In genomic region chr10:74058658-74059057, GRCh38 we compare ENCODE assay signal across 8 cellular contexts.
DNase-seq lines count a peak whose midpoint lies in the region; ATAC-seq and TF ChIP-seq lines count a peak whose summit lies in the region.

No MANE protein-coding gene starts in this region.

- H3K27ac ChIP-seq in hepatocyte: peak overlapping the region; percentile 35
- H3K27ac ChIP-seq in GM23248: no peak overlapping the region

- H3K4me1 ChIP-seq in BE2C (no peaks in the 10 kb centered on the region), hepatocyte (ENCODE audit: insufficient read depth) (peaks cover 17% of the 10 kb centered on the region), GM23248 (ENCODE audit: insufficient read depth) (peaks cover 47% of the 10 kb centered on the region)

- H3K9ac ChIP-seq in GM23248: no peak overlapping the region

- DNase-seq in BE2C (no peak), GM12864 (ENCODE audit: low read depth) (no peak), OCI-M1 (lab: John Stamatoyannopoulos, UW) (peak; percentile 65), hepatocyte (ENCODE audit: low spot score) (peak; percentile 59), GM23248 (no peak), 8988T (no peak)

- WGBS in hepatocyte (ENCODE audit: low lambda C conversion rate, missing lambda C conversion rate): 67% methylated on average over 7 of the region's 7 CpGs
- 85 to 90% methylated on average over 7 of the region's 7 CpGs for WGBS in GM23248 (ENCODE audit: low coverage in 1 of 2, low lambda C conversion rate in 2 of 2, missing lambda C conversion rate in 2 of 2), 2 experiments

- H3K27me3 ChIP-seq in BE2C (no peaks in the 10 kb centered on the region), hepatocyte (no peaks in the 10 kb centered on the region), GM23248 (replicated peaks; ENCODE audit: insufficient read depth) (no peaks in the 10 kb centered on the region)

- H3K9me3 ChIP-seq in BE2C (no peaks in the 10 kb centered on the region), hepatocyte (ENCODE audit: low read depth) (peaks cover 4% of the 10 kb centered on the region), GM23248 (ENCODE audit: low read depth) (no peaks in the 10 kb centered on the region)

- H3K79me2 ChIP-seq in hepatocyte (peaks cover 82% of the 10 kb centered on the region), GM23248 (ENCODE audit: insufficient read depth) (peaks cover 100% of the 10 kb centered on the region)

- peaks cover 67% of the 10 kb centered on the region for H3F3A ChIP-seq in GM23248 (ENCODE audit: insufficient read depth)

- H3K4me3 ChIP-seq in BE2C (ENCODE audit: low read depth, low read length) (no peak overlapping the region), GM12864 (ENCODE audit: low read depth, low read length) (no peak overlapping the region), hepatocyte (no peak overlapping the region), GM23248 (no peak overlapping the region)

- no peaks in the 10 kb centered on the region for H4K20me1 ChIP-seq in hepatocyte (ENCODE audit: insufficient read depth, poor library complexity, severe bottlenecking)
- H4K20me1 ChIP-seq in GM23248 (ENCODE audit: insufficient read depth): no peaks in the 10 kb centered on the region

- TF ChIP-seq CTCF in BE2C (IDR thresholded peaks at IDR 0.05; ENCODE audit: low read depth, low read length): 0 out of 2 replicates have a peak, but pooled peaks have one; percentile 13
- TF ChIP-seq CTCF in GM12864 (IDR thresholded peaks at IDR 0.05; ENCODE audit: low read depth, low read length, missing control alignments): peak; percentile 35
- peak; percentile 48 for TF ChIP-seq CTCF in hepatocyte (IDR thresholded peaks at IDR 0.05; ENCODE audit: poor library complexity)

- no peaks in the 10 kb centered on the region for H3K36me3 ChIP-seq in BE2C
- no peaks in the 10 kb centered on the region for H3K36me3 ChIP-seq in hepatocyte (replicated peaks; ENCODE audit: insufficient read depth, low read depth)
- H3K36me3 ChIP-seq in GM23248 (ENCODE audit: low read depth): peaks cover 14% of the 10 kb centered on the region

- H2AFZ ChIP-seq in hepatocyte (no peak overlapping the region), GM23248 (no peak overlapping the region)

- in situ Hi-C loops in GM23248 (cut with MboI): no loop called here

- ATAC-seq in GM18498 (IDR thresholded peaks at IDR 0.05; ENCODE audit: unreplicated experiment): no peak
- ATAC-seq in HG03045 (IDR thresholded peaks at IDR 0.05; ENCODE audit: unreplicated experiment): no peak

- H3K9me2 ChIP-seq in hepatocyte (replicated peaks; ENCODE audit: insufficient read depth): no peaks in the 10 kb centered on the region
- H3K9me2 ChIP-seq in GM23248 (ENCODE audit: insufficient read depth): no peaks in the 10 kb centered on the region

- peak overlapping the region; percentile 43 for H3K4me2 ChIP-seq in hepatocyte
- no peak overlapping the region for H3K4me2 ChIP-seq in GM23248 (ENCODE audit: unreplicated experiment)

Comparison
In these comparisons a context has a peak if more than half of its experiments do, and no peak if none do; other contexts are left out.
1. DNase-seq: peak in OCI-M1 (single experiment) and hepatocyte (single experiment); none in BE2C (single experiment), GM12864 (single experiment), GM23248 (single experiment) and 8988T (single experiment).
2. Peak in every context shown above with its lines, with median percentiles within 50 percentile points of each other: CTCF ChIP-seq.